Comparison of ENCODE assay signal across 8 cellular contexts in genomic region chr11:110209313-110209694, GRCh38.
A peak's percentile ranks its signal among the peaks of the same experiment; 100 is the strongest.
DNase-seq lines count a peak whose midpoint lies in the region; ATAC-seq and TF ChIP-seq lines count a peak whose summit lies in the region.
"Not testable (repeated sequence)": the region's sequence is repeated elsewhere in the genome, so short reads cannot be mapped to it uniquely, and the experiment has no call there.

No MANE protein-coding gene starts in this region.

- ATAC-seq in T-helper 17 cell; naive B cell (ENCODE audit: low read depth in 2 of 2); stimulated activated effector memory CD8-positive, alpha-beta T cell treated with anti-CD3 and anti-CD28 coated beads, Interleukin-12 subunit alpha, Interleukin-12 subunit beta, amount 100 ng/mL, for 72 hours: not testable (repeated sequence)

- H3K36me3 ChIP-seq in BE2C; HEK293 (ENCODE audit: control insufficient read depth in 2 of 2, insufficient read depth in 1 of 2, low read length in 2 of 2); left ventricle myocardium inferior: not testable (repeated sequence)

- POLR2A ChIA-PET in HEK293 (lab: Yijun Ruan, JAX) = interaction anchor here (0.6 kb wide), 1 partner anchor 277 kb away, joined by 4 read pairs; no protein-coding TSS in a partner anchor

- H3K4me3 Mint-ChIP-seq in T-helper 17 cell (peak overlapping the region; percentile 76), naive B cell (peak overlapping the region in 6 of 8 donors; percentile 22 to 89 (median 68))
- H3K4me3 Mint-ChIP-seq in activated naive CD4-positive, alpha-beta T cell treated with anti-CD3 and anti-CD28 coated beads for 36 hours = peak overlapping the region; percentile 54
- peak overlapping the region; percentile 47 for H3K4me3 Mint-ChIP-seq in stimulated activated effector memory CD8-positive, alpha-beta T cell treated with anti-CD3 and anti-CD28 coated beads, Interleukin-12 subunit alpha, Interleukin-12 subunit beta, amount 100 ng/mL, for 72 hours

- H3K9me3 Mint-ChIP-seq in activated naive CD4-positive, alpha-beta T cell treated with anti-CD3 and anti-CD28 coated beads for 36 hours; naive B cell; stimulated activated effector memory CD8-positive, alpha-beta T cell treated with anti-CD3 and anti-CD28 coated beads, Interleukin-12 subunit alpha, Interleukin-12 subunit beta, amount 100 ng/mL, for 72 hours: not testable (repeated sequence)

- not testable (repeated sequence) for H3K27me3 ChIP-seq in BE2C; dorsolateral prefrontal cortex; left ventricle myocardium inferior (ENCODE audit: low read depth)

- CTCF ChIA-PET in HEK293 (lab: Yijun Ruan, JAX); activated naive CD4-positive, alpha-beta T cell treated with anti-CD3 and anti-CD28 coated beads for 36 hours (lab: Charles Lee): not testable (repeated sequence)

- H3K4me3 ChIP-seq in BE2C (ENCODE audit: low read depth, low read length) (peak overlapping the region; percentile 26), dorsolateral prefrontal cortex (peak overlapping the region in 38 of 59 donors; percentile 9 to 55 (median 43)), left ventricle myocardium inferior (peak overlapping the region; percentile 61)
- not testable (repeated sequence) for H3K4me3 ChIP-seq in HEK293 (ENCODE audit: low read depth, low read length)

- H3K4me1 ChIP-seq in BE2C; HEK293 (ENCODE audit: control insufficient read depth, insufficient read depth, low read length); left ventricle myocardium inferior: not testable (repeated sequence)

- not testable (repeated sequence) for H3K9me3 ChIP-seq in BE2C; HEK293 (ENCODE audit: control insufficient read depth, insufficient read depth, low read depth, low read length); T-helper 17 cell (ENCODE audit: control insufficient read depth, low read length, poor library complexity, severe bottlenecking); left ventricle myocardium inferior (replicated peaks)

- not testable (repeated sequence) for H3K36me3 Mint-ChIP-seq in T-helper 17 cell (ENCODE audit: low read depth); activated naive CD4-positive, alpha-beta T cell treated with anti-CD3 and anti-CD28 coated beads for 36 hours (ENCODE audit: low read depth); naive B cell; stimulated activated effector memory CD8-positive, alpha-beta T cell treated with anti-CD3 and anti-CD28 coated beads, Interleukin-12 subunit alpha, Interleukin-12 subunit beta, amount 100 ng/mL, for 72 hours

- intact Hi-C loops in activated naive CD4-positive, alpha-beta T cell treated with anti-CD3 and anti-CD28 coated beads for 36 hours (cut with micrococcal nuclease) = loop anchor here (10.0 kb wide), 1 partner anchor 1235 kb away; no protein-coding TSS in a partner anchor
- intact Hi-C loops in dorsolateral prefrontal cortex (cut with DNase I); left ventricle myocardium inferior (cut with micrococcal nuclease): not testable (repeated sequence)

- H3K27me3 Mint-ChIP-seq in T-helper 17 cell; activated naive CD4-positive, alpha-beta T cell treated with anti-CD3 and anti-CD28 coated beads for 36 hours (ENCODE audit: low read depth): not testable (repeated sequence)
- peaks cover 0 to 10% (median 8%) of the 10 kb centered on the region in 3 donors for H3K27me3 Mint-ChIP-seq in naive B cell

- DNase-seq in BE2C; T-helper 17 cell; activated naive CD4-positive, alpha-beta T cell treated with anti-CD3 and anti-CD28 coated beads for 36 hours; dorsolateral prefrontal cortex; left ventricle myocardium inferior; naive B cell; stimulated activated effector memory CD8-positive, alpha-beta T cell treated with anti-CD3 and anti-CD28 coated beads, Interleukin-12 subunit alpha, Interleukin-12 subunit beta, amount 100 ng/mL, for 72 hours (ENCODE audit: low spot score in 2 of 2): not testable (repeated sequence)

- TF ChIP-seq CTCF in BE2C (IDR thresholded peaks at IDR 0.05; ENCODE audit: low read depth, low read length); HEK293 (tag by site-specific recombination; IDR thresholded peaks at IDR 0.05); dorsolateral prefrontal cortex (IDR thresholded peaks at IDR 0.05 in 54 of 56, conservative IDR thresholded peaks at IDR 0.05 in 2 of 56; ENCODE audit: low read depth in 1 of 56, partially characterized antibody in 56 of 56); left ventricle myocardium inferior (IDR thresholded peaks at IDR 0.05; ENCODE audit: borderline replicate concordance): not testable (repeated sequence)

- H3K27ac ChIP-seq in HEK293 (ENCODE audit: extremely low read depth, low read depth, low read length); dorsolateral prefrontal cortex; left ventricle myocardium inferior (replicated peaks): not testable (repeated sequence)

- H3K4me1 Mint-ChIP-seq in T-helper 17 cell; activated naive CD4-positive, alpha-beta T cell treated with anti-CD3 and anti-CD28 coated beads for 36 hours (ENCODE audit: low read depth); naive B cell; stimulated activated effector memory CD8-positive, alpha-beta T cell treated with anti-CD3 and anti-CD28 coated beads, Interleukin-12 subunit alpha, Interleukin-12 subunit beta, amount 100 ng/mL, for 72 hours: not testable (repeated sequence)

- peak overlapping the region; percentile 37 for H3K27ac Mint-ChIP-seq in T-helper 17 cell
- not testable (repeated sequence) for H3K27ac Mint-ChIP-seq in activated naive CD4-positive, alpha-beta T cell treated with anti-CD3 and anti-CD28 coated beads for 36 hours; naive B cell; stimulated activated effector memory CD8-positive, alpha-beta T cell treated with anti-CD3 and anti-CD28 coated beads, Interleukin-12 subunit alpha, Interleukin-12 subunit beta, amount 100 ng/mL, for 72 hours

TF ChIP-seq in HEK293, 187 proteins besides CTCF, POLR2A, EP300 and RAD21:
- TF ChIP-seq ZNF692 (tag by site-specific recombination; IDR thresholded peaks at IDR 0.05) (0 out of 2 replicates have a peak, but pooled peaks have one; percentile 36), EGR2 (tag by site-specific recombination; IDR thresholded peaks at IDR 0.05; ENCODE audit: low read depth) (peak; percentile 17; the same call in 1 of the 2 replicates), ZIC2 (tag by site-specific recombination; IDR thresholded peaks at IDR 0.05) (0 out of 2 replicates have a peak, but pooled peaks have one; percentile 19), FEZF1 (tag by site-specific recombination; IDR thresholded peaks at IDR 0.05) (peak; percentile 11; the same call in 1 of the 2 replicates), GLIS1 (tag by site-specific recombination; IDR thresholded peaks at IDR 0.05) (peak; percentile 23; the same call in 1 of the 2 replicates), ZFP69B (tag by site-specific recombination; IDR thresholded peaks at IDR 0.05) (peak; percentile 47; the same call in 1 of the 2 replicates), GLIS2 (tag by site-specific recombination; IDR thresholded peaks at IDR 0.05) (peak; percentile 21; the same call in 1 of the 2 replicates)
